32 cellular contexts compared by ENCODE assay signal in the genomic region with DNA sequence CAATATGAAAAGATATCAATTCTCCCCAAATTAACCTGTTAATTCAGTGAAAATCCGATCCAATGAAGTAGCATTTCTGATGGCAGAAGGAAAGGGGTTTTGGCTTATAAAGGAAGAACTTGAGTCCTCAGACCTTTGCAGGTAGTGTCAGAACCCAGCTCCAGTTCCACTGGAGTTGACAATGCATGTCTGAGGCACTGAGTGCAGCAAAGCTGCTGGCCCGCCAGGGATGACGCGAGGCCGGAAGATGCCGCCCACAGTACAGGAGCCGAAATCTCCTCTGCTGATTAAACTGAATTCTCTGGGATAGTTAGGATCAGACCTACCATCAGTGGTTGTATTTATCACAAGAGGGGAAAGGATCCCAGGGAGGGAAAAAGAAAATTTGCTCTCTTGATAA.
"Had no signal": no experiment of that assay in that cellular context is flagged by ENCODE, and none has a peak within 500 bp of the region (broad histone marks: within the 10 kb centered on the region; RNA-seq: fewer than 3 reads in every experiment).

No MANE protein-coding gene starts in this region.

- H3K27ac Mint-ChIP-seq: activated CD4-positive, alpha-beta memory T cell treated with anti-CD3 and anti-CD28 coated beads for 36 hours; activated CD4-positive, alpha-beta T cell treated with anti-CD3 and anti-CD28 coated beads for 36 hours; activated CD4-positive, alpha-beta T cell treated with anti-CD3 and anti-CD28 coated beads, Interleukin-2, amount 10 ng/mL, durations not matched to agents 24 days and 14 days; activated CD8-positive, alpha-beta memory T cell treated with anti-CD3 and anti-CD28 coated beads, Interleukin-2, amount 10 ng/mL, durations not matched to agents 7 days and 5 days; activated CD8-positive, alpha-beta T cell treated with anti-CD3 and anti-CD28 coated beads, Interleukin-2, amount 10 ng/mL, durations not matched to agents 7 days and 5 days; activated naive CD4-positive, alpha-beta T cell treated with anti-CD3 and anti-CD28 coated beads for 36 hours; activated naive CD4-positive, alpha-beta T cell treated with anti-CD3 and anti-CD28 coated beads, Interleukin-2, amount 50 U/mL, for 24 hours; activated naive CD8-positive, alpha-beta T cell treated with anti-CD3 and anti-CD28 coated beads for 36 hours; activated naive CD8-positive, alpha-beta T cell treated with anti-CD3 and anti-CD28 coated beads, Interleukin-2, amount 50 U/mL, for 24 hours; activated T-helper 1 cell treated with anti-CD3 and anti-CD28 coated beads, Interleukin-12 subunit alpha, Interleukin-12 subunit beta, Interleukin-2, Interleukin-4 antibody, amounts not matched to agents 30 ng/mL and 10 ng/mL and 1 ng/mL, durations not matched to agents 14 hours and 24 hours and 36 hours; activated T-helper 2 cell treated with anti-CD3 and anti-CD28 coated beads, Interferon-gamma antibody, Interleukin-2, Interleukin-4, amounts not matched to agents 10 μg/mL and 5 μg/mL and 100 μg/mL, durations not matched to agents 14 hours and 24 hours and 36 hours; brain; effector memory CD8-positive, alpha-beta T cell had no signal

- H3K4me1 Mint-ChIP-seq: activated CD4-positive, alpha-beta T cell treated with anti-CD3 and anti-CD28 coated beads for 36 hours; activated CD4-positive, alpha-beta T cell treated with anti-CD3 and anti-CD28 coated beads, Interleukin-2, amount 10 ng/mL, durations not matched to agents 24 days and 14 days; activated CD8-positive, alpha-beta memory T cell treated with anti-CD3 and anti-CD28 coated beads, Interleukin-2, amount 10 ng/mL, durations not matched to agents 7 days and 5 days; activated naive CD4-positive, alpha-beta T cell treated with anti-CD3 and anti-CD28 coated beads, Interleukin-2, amount 50 U/mL, for 24 hours; activated naive CD8-positive, alpha-beta T cell treated with anti-CD3 and anti-CD28 coated beads for 36 hours; activated naive CD8-positive, alpha-beta T cell treated with anti-CD3 and anti-CD28 coated beads, Interleukin-2, amount 50 U/mL, for 24 hours had no signal

- H3K4me3 ChIP-seq: ascending aorta, breast epithelium, cardiac muscle cell, colonic mucosa, gastrocnemius medialis, heart left ventricle had no signal

- ATAC-seq: activated CD4-positive, alpha-beta T cell treated with anti-CD3 and anti-CD28 coated beads for 36 hours; activated CD8-positive, alpha-beta memory T cell treated with anti-CD3 and anti-CD28 coated beads, Interleukin-2, amount 10 ng/mL, durations not matched to agents 7 days and 5 days; activated CD8-positive, alpha-beta T cell treated with anti-CD3 and anti-CD28 coated beads, Interleukin-2, amount 10 ng/mL, durations not matched to agents 7 days and 5 days; activated naive CD8-positive, alpha-beta T cell treated with anti-CD3 and anti-CD28 coated beads, Interleukin-2, amount 50 U/mL, for 24 hours; effector memory CD8-positive, alpha-beta T cell; esophagus mucosa; foreskin keratinocyte; gastrocnemius medialis had no signal

- H3K36me3 Mint-ChIP-seq: activated CD4-positive, alpha-beta memory T cell treated with anti-CD3 and anti-CD28 coated beads for 36 hours; activated CD8-positive, alpha-beta memory T cell treated with anti-CD3 and anti-CD28 coated beads, Interleukin-2, amount 10 ng/mL, durations not matched to agents 7 days and 5 days; activated naive CD4-positive, alpha-beta T cell treated with anti-CD3 and anti-CD28 coated beads, Interleukin-2, amount 50 U/mL, for 24 hours; activated naive CD8-positive, alpha-beta T cell treated with anti-CD3 and anti-CD28 coated beads for 36 hours; brain had no signal

- H3K27ac ChIP-seq: ascending aorta, breast epithelium, cardiac muscle cell, colonic mucosa, epithelial cell of prostate, foreskin keratinocyte, gastrocnemius medialis, heart left ventricle had no signal

- H3K9me3 Mint-ChIP-seq: activated CD4-positive, alpha-beta memory T cell treated with anti-CD3 and anti-CD28 coated beads for 36 hours; activated CD4-positive, alpha-beta T cell treated with anti-CD3 and anti-CD28 coated beads, Interleukin-2, amount 10 ng/mL, durations not matched to agents 24 days and 14 days; activated naive CD4-positive, alpha-beta T cell treated with anti-CD3 and anti-CD28 coated beads for 36 hours; activated naive CD4-positive, alpha-beta T cell treated with anti-CD3 and anti-CD28 coated beads, Interleukin-2, amount 50 U/mL, for 24 hours; activated naive CD8-positive, alpha-beta T cell treated with anti-CD3 and anti-CD28 coated beads for 36 hours; activated naive CD8-positive, alpha-beta T cell treated with anti-CD3 and anti-CD28 coated beads, Interleukin-2, amount 50 U/mL, for 24 hours; activated T-helper 1 cell treated with anti-CD3 and anti-CD28 coated beads, Interleukin-12 subunit alpha, Interleukin-12 subunit beta, Interleukin-2, Interleukin-4 antibody, amounts not matched to agents 30 ng/mL and 10 ng/mL and 1 ng/mL, durations not matched to agents 14 hours and 24 hours and 36 hours; activated T-helper 2 cell treated with anti-CD3 and anti-CD28 coated beads, Interferon-gamma antibody, Interleukin-2, Interleukin-4, amounts not matched to agents 10 μg/mL and 5 μg/mL and 100 μg/mL, durations not matched to agents 14 hours and 24 hours and 36 hours; brain had no signal

- H3K4me1 ChIP-seq: colonic mucosa, foreskin keratinocyte, gastrocnemius medialis had no signal

- H3K27me3 ChIP-seq: ascending aorta, breast epithelium, cardiac muscle cell, colonic mucosa, foreskin keratinocyte, gastrocnemius medialis, heart left ventricle had no signal

- DNase-seq: activated CD4-positive, alpha-beta memory T cell treated with anti-CD3 and anti-CD28 coated beads for 36 hours; activated CD4-positive, alpha-beta T cell treated with anti-CD3 and anti-CD28 coated beads for 36 hours; activated CD4-positive, alpha-beta T cell treated with anti-CD3 and anti-CD28 coated beads, Interleukin-2, amount 10 ng/mL, durations not matched to agents 24 days and 14 days; activated CD4-positive, CD25-positive, alpha-beta regulatory T cell; activated CD4-positive, CD25-positive, alpha-beta regulatory T cell treated with anti-CD3 and anti-CD28 coated beads, Interleukin-2, amount 50 U/mL, for 72 hours; activated CD8-positive, alpha-beta memory T cell treated with anti-CD3 and anti-CD28 coated beads, Interleukin-2, amount 10 ng/mL, durations not matched to agents 7 days and 5 days; activated CD8-positive, alpha-beta memory T cell treated with anti-CD3 and anti-CD28 coated beads, Interleukin-2, amount 50 U/mL, for 4 hours; activated CD8-positive, alpha-beta T cell treated with anti-CD3 and anti-CD28 coated beads, Interleukin-2, amount 10 ng/mL, durations not matched to agents 7 days and 5 days; activated effector memory CD4-positive, alpha-beta T cell treated with anti-CD3 and anti-CD28 coated beads, Interleukin-2, amount 50 U/mL, for 16 hours; activated naive CD4-positive, alpha-beta T cell treated with anti-CD3 and anti-CD28 coated beads for 36 hours; activated naive CD8-positive, alpha-beta T cell treated with anti-CD3 and anti-CD28 coated beads for 36 hours; activated naive CD8-positive, alpha-beta T cell treated with anti-CD3 and anti-CD28 coated beads, Interleukin-2, amount 50 U/mL, for 24 hours; activated T-cell treated with anti-CD3 and anti-CD28 coated beads, Interleukin-2, amount 50 U/mL, for 1 hour; activated T-cell treated with anti-CD3 and anti-CD28 coated beads, Interleukin-2, amount 50 U/mL, for 48 hours; central memory CD4-positive, alpha-beta T cell; cerebellar nuclear complex; colonic mucosa; effector memory CD8-positive, alpha-beta T cell; foreskin keratinocyte; gastrocnemius medialis; glutamatergic neuron; heart left ventricle; T-helper 2 cell had no signal

- H3K4me3 Mint-ChIP-seq: activated CD4-positive, alpha-beta memory T cell treated with anti-CD3 and anti-CD28 coated beads for 36 hours; activated CD4-positive, alpha-beta T cell treated with anti-CD3 and anti-CD28 coated beads for 36 hours; activated CD4-positive, alpha-beta T cell treated with anti-CD3 and anti-CD28 coated beads, Interleukin-2, amount 10 ng/mL, durations not matched to agents 24 days and 14 days; activated CD8-positive, alpha-beta memory T cell treated with anti-CD3 and anti-CD28 coated beads, Interleukin-2, amount 10 ng/mL, durations not matched to agents 7 days and 5 days; activated CD8-positive, alpha-beta T cell treated with anti-CD3 and anti-CD28 coated beads, Interleukin-2, amount 10 ng/mL, durations not matched to agents 7 days and 5 days; activated naive CD4-positive, alpha-beta T cell treated with anti-CD3 and anti-CD28 coated beads for 36 hours; activated naive CD4-positive, alpha-beta T cell treated with anti-CD3 and anti-CD28 coated beads, Interleukin-2, amount 50 U/mL, for 24 hours; activated naive CD8-positive, alpha-beta T cell treated with anti-CD3 and anti-CD28 coated beads for 36 hours; activated naive CD8-positive, alpha-beta T cell treated with anti-CD3 and anti-CD28 coated beads, Interleukin-2, amount 50 U/mL, for 24 hours; activated T-helper 1 cell treated with anti-CD3 and anti-CD28 coated beads, Interleukin-12 subunit alpha, Interleukin-12 subunit beta, Interleukin-2, Interleukin-4 antibody, amounts not matched to agents 30 ng/mL and 10 ng/mL and 1 ng/mL, durations not matched to agents 14 hours and 24 hours and 36 hours; brain; effector memory CD8-positive, alpha-beta T cell had no signal

- H3K27me3 Mint-ChIP-seq: activated CD4-positive, alpha-beta T cell treated with anti-CD3 and anti-CD28 coated beads, Interleukin-2, amount 10 ng/mL, durations not matched to agents 24 days and 14 days; activated CD8-positive, alpha-beta memory T cell treated with anti-CD3 and anti-CD28 coated beads, Interleukin-2, amount 10 ng/mL, durations not matched to agents 7 days and 5 days had no signal

- H3K9me3 ChIP-seq: ascending aorta, breast epithelium, colonic mucosa, gastrocnemius medialis, heart left ventricle had no signal

- H3K36me3 ChIP-seq: ascending aorta, breast epithelium, cardiac muscle cell, colonic mucosa, gastrocnemius medialis, heart left ventricle had no signal
